10 cellular contexts compared by ENCODE assay signal in the genomic region with DNA sequence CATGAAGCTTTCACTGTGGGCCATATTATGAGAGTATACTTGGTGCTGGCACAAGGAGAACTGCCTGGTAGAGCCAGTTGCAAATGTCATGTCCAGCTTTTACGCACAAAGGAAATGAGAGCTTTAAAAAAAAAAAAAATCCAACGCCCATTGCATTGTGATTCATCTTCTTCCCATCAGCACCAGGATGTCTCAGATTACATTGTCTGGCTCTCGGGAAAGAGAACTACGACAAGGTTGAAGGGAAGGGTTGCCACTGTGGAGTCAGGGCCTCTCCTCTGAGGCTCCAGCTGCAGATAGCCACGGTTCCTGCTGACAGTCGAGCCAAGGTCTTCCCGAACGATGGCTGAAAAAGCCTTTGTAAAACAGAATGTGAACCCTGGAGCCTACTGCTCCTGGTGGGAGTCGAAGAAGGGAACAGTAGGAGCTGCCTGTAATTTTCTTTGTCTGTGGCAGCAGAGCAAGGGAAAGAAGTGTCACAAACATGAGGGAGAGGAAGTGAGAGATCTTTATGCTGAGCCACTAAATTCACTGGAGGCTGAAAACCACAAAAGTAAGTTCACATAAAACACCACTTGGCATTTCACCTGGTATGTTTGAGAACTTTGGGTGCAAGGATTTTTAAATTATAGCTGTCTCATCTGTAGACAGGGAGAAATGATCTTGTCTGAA.
A peak's percentile ranks its signal among the peaks of the same experiment; 100 is the strongest.
DNase-seq lines count a peak whose midpoint lies in the region; ATAC-seq, FAIRE-seq and TF ChIP-seq lines count a peak whose summit lies in the region.
"Had no signal": no experiment of that assay in that cellular context is flagged by ENCODE, and none has a peak within 500 bp of the region (broad histone marks: within the 10 kb centered on the region; RNA-seq: fewer than 3 reads in every experiment).

No MANE protein-coding gene starts in this region.

- no peak for TF ChIP-seq CTCF in fibroblast of pulmonary artery (IDR thresholded peaks at IDR 0.05; ENCODE audit: low read length, missing control alignments)
- no peak for TF ChIP-seq CTCF in progenitor cell of endocrine pancreas (IDR thresholded peaks at IDR 0.05; ENCODE audit: unreplicated experiment)

- WGBS in GM23248 (ENCODE audit: low coverage in 1 of 2, low lambda C conversion rate in 2 of 2, missing lambda C conversion rate in 2 of 2), 2 experiments: 4 to 8% methylated on average over 9 of the region's 9 CpGs

- no peak for FAIRE-seq in GM12892 (lab: Jason Lieb, UNC)

- TF ChIP-seq POLR2A in GM12892 (IDR thresholded peaks at IDR 0.05; ENCODE audit: low read depth, low read length): no peak

- H3K36me3 ChIP-seq in GM23248 (ENCODE audit: low read depth): no peaks in the 10 kb centered on the region

- peak overlapping the region; percentile 27 for H3K4me2 ChIP-seq in GM23248 (ENCODE audit: unreplicated experiment)

- H3K27me3 Mint-ChIP-seq in progenitor cell of endocrine pancreas: peaks cover 4% of the 10 kb centered on the region
- H3K27me3 Mint-ChIP-seq in effector memory CD8-positive, alpha-beta T cell: peaks cover 10 to 21% of the 10 kb centered on the region in 2 donors

- no peaks in the 10 kb centered on the region for H3K9me3 ChIP-seq in GM23248 (ENCODE audit: low read depth)

- no peaks in the 10 kb centered on the region for H4K20me1 ChIP-seq in GM23248 (ENCODE audit: insufficient read depth)

- no peak overlapping the region for H3K4me3 ChIP-seq in GM23248
- H3K4me3 ChIP-seq in fibroblast of pulmonary artery (replicated peaks; ENCODE audit: low read depth, low read length): no peak overlapping the region

- in situ Hi-C loops in GM23248 (cut with MboI): no loop called here

- peaks cover 9% of the 10 kb centered on the region for H3K4me1 Mint-ChIP-seq in progenitor cell of endocrine pancreas (ENCODE audit: low read depth)
- H3K4me1 Mint-ChIP-seq in effector memory CD8-positive, alpha-beta T cell (ENCODE audit: low read depth in 2 of 2): peaks cover 0 to 9% of the 10 kb centered on the region in 2 donors

- no peaks in the 10 kb centered on the region for H3K27me3 ChIP-seq in GM23248 (replicated peaks; ENCODE audit: insufficient read depth)

- DNase-seq in GM23248: peak; percentile 48
- peak; percentile 24 for DNase-seq in RKO (ENCODE audit: low spot score)
- peak; percentile 84 for DNase-seq in fibroblast of pulmonary artery (ENCODE audit: low read depth)
- DNase-seq in progenitor cell of endocrine pancreas (ENCODE audit: low spot score, unreplicated experiment): no peak
- DNase-seq in GM12892 (ENCODE audit: insufficient read length): no peak
- no peak for DNase-seq in NCI-H2029 (lab: John Stamatoyannopoulos, UW)
- no peak for DNase-seq in effector memory CD8-positive, alpha-beta T cell
- DNase-seq: activated naive CD8-positive, alpha-beta T cell treated with anti-CD3 and anti-CD28 coated beads, Interleukin-2, amount 10 ng/mL, durations not matched to agents 7 days and 5 days had no signal

- H3K27ac Mint-ChIP-seq in progenitor cell of endocrine pancreas: peak overlapping the region; percentile 36
- no peak overlapping the region for H3K27ac Mint-ChIP-seq in effector memory CD8-positive, alpha-beta T cell
- H3K27ac Mint-ChIP-seq: activated naive CD8-positive, alpha-beta T cell treated with anti-CD3 and anti-CD28 coated beads, Interleukin-2, amount 10 ng/mL, durations not matched to agents 7 days and 5 days; natural killer cell treated with Interleukin-12 subunit alpha and Interleukin-12 subunit beta and Interleukin-15 and Interleukin-18, amount 100 ng/mL, for 72 hours had no signal

- ATAC-seq in effector memory CD8-positive, alpha-beta T cell (replicated peaks): no peak
- no peak for ATAC-seq in HG02840 (IDR thresholded peaks at IDR 0.05; ENCODE audit: low FRiP score, unreplicated experiment)
- ATAC-seq: natural killer cell treated with Interleukin-12 subunit alpha and Interleukin-12 subunit beta and Interleukin-15 and Interleukin-18, amount 100 ng/mL, for 72 hours had no signal

- H3K4me1 ChIP-seq in GM23248 (ENCODE audit: insufficient read depth): peaks cover 6% of the 10 kb centered on the region; the same call in 1 of the 2 replicates

- no peaks in the 10 kb centered on the region for H3K36me3 Mint-ChIP-seq in progenitor cell of endocrine pancreas (ENCODE audit: insufficient read depth)
- H3K36me3 Mint-ChIP-seq in effector memory CD8-positive, alpha-beta T cell (ENCODE audit: insufficient read depth): no peaks in the 10 kb centered on the region
- H3K36me3 Mint-ChIP-seq: activated naive CD8-positive, alpha-beta T cell treated with anti-CD3 and anti-CD28 coated beads, Interleukin-2, amount 10 ng/mL, durations not matched to agents 7 days and 5 days; natural killer cell treated with Interleukin-12 subunit alpha and Interleukin-12 subunit beta and Interleukin-15 and Interleukin-18, amount 100 ng/mL, for 72 hours had no signal

- peak overlapping the region; percentile 75 for H2AFZ ChIP-seq in GM23248

- H3K27ac ChIP-seq in GM23248: no peak overlapping the region

- no peaks in the 10 kb centered on the region for H3K79me2 ChIP-seq in GM23248 (ENCODE audit: insufficient read depth)

- H3K9ac ChIP-seq in GM23248: no peak overlapping the region

- no peaks in the 10 kb centered on the region for H3F3A ChIP-seq in GM23248 (ENCODE audit: insufficient read depth)

- H3K9me2 ChIP-seq in GM23248 (ENCODE audit: insufficient read depth): no peaks in the 10 kb centered on the region

- H3K4me3 Mint-ChIP-seq in progenitor cell of endocrine pancreas (ENCODE audit: low read depth): no peak overlapping the region
- H3K4me3 Mint-ChIP-seq in effector memory CD8-positive, alpha-beta T cell: no peak overlapping the region
- H3K4me3 Mint-ChIP-seq: activated naive CD8-positive, alpha-beta T cell treated with anti-CD3 and anti-CD28 coated beads, Interleukin-2, amount 10 ng/mL, durations not matched to agents 7 days and 5 days; natural killer cell treated with Interleukin-12 subunit alpha and Interleukin-12 subunit beta and Interleukin-15 and Interleukin-18, amount 100 ng/mL, for 72 hours had no signal

- no peaks in the 10 kb centered on the region for H3K9me3 Mint-ChIP-seq in progenitor cell of endocrine pancreas (ENCODE audit: low read depth)
- H3K9me3 Mint-ChIP-seq in effector memory CD8-positive, alpha-beta T cell: no peaks in the 10 kb centered on the region
- H3K9me3 Mint-ChIP-seq: activated naive CD8-positive, alpha-beta T cell treated with anti-CD3 and anti-CD28 coated beads, Interleukin-2, amount 10 ng/mL, durations not matched to agents 7 days and 5 days had no signal

Comparison
In these comparisons a context has a peak if more than half of its experiments do, and no peak if none do; other contexts are left out.
1. DNase-seq: peak in GM23248 (single experiment), RKO (single experiment) and fibroblast of pulmonary artery (single experiment); none in progenitor cell of endocrine pancreas (single experiment), GM12892 (single experiment), NCI-H2029 (single experiment) and effector memory CD8-positive, alpha-beta T cell (0 of 3).